Comparison of ENCODE assay signal across 8 cellular contexts in the genomic region with DNA sequence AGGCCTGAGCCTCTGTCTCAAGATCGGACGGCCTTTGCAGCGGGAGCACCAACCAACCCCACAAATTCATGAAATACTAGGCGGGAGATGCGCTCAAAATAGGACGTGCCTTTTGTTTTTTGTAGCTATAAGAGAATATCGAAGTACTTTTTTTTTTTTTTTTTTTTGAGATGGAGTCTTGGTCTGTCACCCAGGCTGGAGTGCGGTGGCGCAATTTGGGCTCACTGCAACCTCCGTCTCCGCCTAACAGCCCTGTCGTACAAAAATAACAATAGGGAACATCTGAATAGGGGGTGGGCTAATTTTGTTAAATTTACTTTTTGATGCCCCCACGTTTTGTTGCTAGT. TPM values are rescaled to one million over a fixed set of nuclear protein-coding genes. Genes with fewer than 3 reads are reported as not detected.
DNase-seq lines count a peak whose midpoint lies in the region; ATAC-seq and TF ChIP-seq lines count a peak whose summit lies in the region.

No MANE protein-coding gene starts in this region.

- peaks cover 41% of the 10 kb centered on the region for H3K4me1 ChIP-seq in OCI-LY7 (ENCODE audit: insufficient read depth, low read length, poor library complexity, severe bottlenecking)
- H3K4me1 ChIP-seq in esophagus squamous epithelium: peaks cover 0 to 55% (median 9%) of the 10 kb centered on the region in 3 donors

- in situ Hi-C loops in GM13976 (cut with MboI; ENCODE audit: low sequenced_read_pairs, unreplicated experiment): no loop called here

- ATAC-seq in stimulated activated naive CD8-positive, alpha-beta T cell treated with anti-CD3 and anti-CD28 coated beads, Interleukin-15, Interleukin-2, amounts not matched to agents 100 U/mL and 50 U/mL, for 24 hours: no peak

- H3K79me2 ChIP-seq in OCI-LY7 (ENCODE audit: insufficient read depth, low read depth, low read length): no peaks in the 10 kb centered on the region

- H2AFZ ChIP-seq in OCI-LY7 (ENCODE audit: low read length): peak overlapping the region; percentile 98

- peak overlapping the region; percentile 78 for H3K4me3 Mint-ChIP-seq in stimulated activated naive CD8-positive, alpha-beta T cell treated with anti-CD3 and anti-CD28 coated beads, Interleukin-15, Interleukin-2, amounts not matched to agents 100 ng/mL and 50 ng/mL, for 24 hours

- H3K4me1 Mint-ChIP-seq in stimulated activated naive CD8-positive, alpha-beta T cell treated with anti-CD3 and anti-CD28 coated beads, Interleukin-15, Interleukin-2, amounts not matched to agents 100 ng/mL and 50 ng/mL, for 24 hours (ENCODE audit: low read depth): peaks cover 33% of the 10 kb centered on the region

- no TSS peak for BruUV-seq in OCI-LY7 (replicated peaks; lab: Mats Ljungman, UMichigan)

- POLR2A ChIA-PET in OCI-LY7 (lab: Charles Lee): interaction anchor here (0.6 to 1.6 kb wide), 8 partner anchors 9 to 430 kb away, joined by 3 to 10 read pairs (median 4); no protein-coding TSS in a partner anchor

- no peaks in the 10 kb centered on the region for H3K36me3 Mint-ChIP-seq in stimulated activated naive CD8-positive, alpha-beta T cell treated with anti-CD3 and anti-CD28 coated beads, Interleukin-15, Interleukin-2, amounts not matched to agents 100 ng/mL and 50 ng/mL, for 24 hours (ENCODE audit: low read depth)

- CTCF ChIA-PET in OCI-LY7 (lab: Charles Lee; ENCODE audit: unreplicated experiment): interaction anchor here (1.2 to 2.1 kb wide), 2 partner anchors 11 to 75 kb away, joined by 3 to 7 read pairs; no protein-coding TSS in a partner anchor

- H3K4me2 ChIP-seq in OCI-LY7 (ENCODE audit: low read length): peak overlapping the region; percentile 99

- no peaks in the 10 kb centered on the region for H3K9me2 ChIP-seq in OCI-LY7 (ENCODE audit: insufficient read depth, low read length)

- intact Hi-C loops in OCI-LY7 (cut with micrococcal nuclease; ENCODE audit: unreplicated experiment) (loop anchor here (2.0 to 5.0 kb wide), 5 partner anchors 36 to 396 kb away; partner anchors contain the start of genes PSMG4 and WRNIP1), esophagus squamous epithelium (cut with DNase I) (no loop called here)

- WGBS in esophagus squamous epithelium, 2 donors: 13 to 14% methylated on average over 13 of the region's 13 CpGs

- no peak for DNase-seq in stimulated activated naive CD8-positive, alpha-beta T cell treated with anti-CD3 and anti-CD28 coated beads, Interleukin-15, Interleukin-2, amounts not matched to agents 100 U/mL and 50 U/mL, for 24 hours
- no peak for DNase-seq in OCI-LY7 (ENCODE audit: low spot score)
- no peak for DNase-seq in esophagus squamous epithelium (lab: John Stamatoyannopoulos, UW)
- no peak for DNase-seq in retinal pigment epithelial cell (ENCODE audit: low read depth)
- DNase-seq in NCI-H1048 (lab: John Stamatoyannopoulos, UW): no peak
- DNase-seq in central memory CD4-positive, alpha-beta T cell: no peak
- no peak for DNase-seq in GM13976 (ENCODE audit: low spot score)

- no peaks in the 10 kb centered on the region for H4K20me1 ChIP-seq in OCI-LY7 (ENCODE audit: insufficient read depth, low read length)

- TF ChIP-seq CTCF in OCI-LY7 (conservative IDR thresholded peaks at IDR 0.05; ENCODE audit: low read length): peak; percentile 47; the same call in 1 of the 2 replicates
- TF ChIP-seq CTCF in esophagus squamous epithelium (IDR thresholded peaks at IDR 0.05): no peak
- no peak for TF ChIP-seq CTCF in retinal pigment epithelial cell (conservative IDR thresholded peaks at IDR 0.05; ENCODE audit: low read depth, low read length)
- no peak for TF ChIP-seq CTCF in GM13976 (IDR thresholded peaks at IDR 0.05; ENCODE audit: borderline replicate concordance, control extremely low read depth, extremely low read depth, insufficient read depth, missing control alignments)

- H3K36me3 ChIP-seq in OCI-LY7 (ENCODE audit: insufficient read depth, low read length) (no peaks in the 10 kb centered on the region), esophagus squamous epithelium (no peaks in the 10 kb centered on the region)

- no peaks in the 10 kb centered on the region for H3K9me3 Mint-ChIP-seq in stimulated activated naive CD8-positive, alpha-beta T cell treated with anti-CD3 and anti-CD28 coated beads, Interleukin-15, Interleukin-2, amounts not matched to agents 100 ng/mL and 50 ng/mL, for 24 hours

- TF ChIP-seq POLR2A in esophagus squamous epithelium (IDR thresholded peaks at IDR 0.05): no peak

- H3K27ac Mint-ChIP-seq in stimulated activated naive CD8-positive, alpha-beta T cell treated with anti-CD3 and anti-CD28 coated beads, Interleukin-15, Interleukin-2, amounts not matched to agents 100 ng/mL and 50 ng/mL, for 24 hours: peak overlapping the region; percentile 39

- H3K4me3 ChIP-seq in OCI-LY7 (ENCODE audit: low read depth, low read length, poor library complexity, severe bottlenecking) (peak overlapping the region; percentile 83), esophagus squamous epithelium (peak overlapping the region; percentile 72 to 90 (median 80)), retinal pigment epithelial cell (ENCODE audit: low read length) (peak overlapping the region; percentile 48)

- peak overlapping the region; percentile 41 for H3K27ac ChIP-seq in OCI-LY7 (ENCODE audit: low read depth, low read length, poor library complexity, severe bottlenecking)
- peak overlapping the region; percentile 96 to 97 (median 96) for H3K27ac ChIP-seq in esophagus squamous epithelium

- H3K27me3 Mint-ChIP-seq in stimulated activated naive CD8-positive, alpha-beta T cell treated with anti-CD3 and anti-CD28 coated beads, Interleukin-15, Interleukin-2, amounts not matched to agents 100 ng/mL and 50 ng/mL, for 24 hours: peaks cover 15% of the 10 kb centered on the region

- H3K27me3 ChIP-seq in esophagus squamous epithelium: no peaks in the 10 kb centered on the region

- H3K9me3 ChIP-seq in OCI-LY7 (ENCODE audit: low read length) (no peaks in the 10 kb centered on the region), esophagus squamous epithelium (no peaks in the 10 kb centered on the region)

RNA-seq across cellular contexts. Expression of gene TUBB2A, which starts 5.9 kb away (rescaled TPM):
- total RNA-seq in OCI-LY7 (2014; rRNA removed; shearing (Covaris generic)): 33.0 and 42.1 TPM in 2 replicates
- total RNA-seq in OCI-LY7 (2022) (23.3 and 24.8 TPM in 2 replicates), esophagus squamous epithelium (100 to 1,000 TPM in 2 of 4 donors, 10 to 100 TPM in 2; 35.9 to 149 (median 93.5) TPM)

RNA-seq across cellular contexts. Expression of gene BPHL, which starts 44.7 kb away (rescaled TPM):
- 9.7 and 12.3 TPM in 2 replicates for total RNA-seq in OCI-LY7 (2014; rRNA removed; shearing (Covaris generic))
- total RNA-seq in OCI-LY7 (2022): 17.5 and 20.9 TPM in 2 replicates
- total RNA-seq in esophagus squamous epithelium: 10 to 100 TPM; 10.1 to 26.0 (median 11.8) TPM
